Comparison of ENCODE assay signal across 26 cellular contexts in genomic region chr22:20809538-20810185, GRCh38. TPM values are rescaled to one million over a fixed set of nuclear protein-coding genes. Genes with fewer than 3 reads are reported as not detected.
"Had no signal": no experiment of that assay in that cellular context is flagged by ENCODE, and none has a peak within 500 bp of the region (broad histone marks: within the 10 kb centered on the region; RNA-seq: fewer than 3 reads in every experiment).

No MANE protein-coding gene starts in this region.

- H3K4me3 Mint-ChIP-seq: activated naive CD4-positive, alpha-beta T cell treated with anti-CD3 and anti-CD28 coated beads for 36 hours; mesothelial cell of epicardium; naive B cell; neural crest cell; WTC11 had no signal

- H3K9me3 Mint-ChIP-seq: activated naive CD4-positive, alpha-beta T cell treated with anti-CD3 and anti-CD28 coated beads for 36 hours; mesothelial cell of epicardium; naive B cell; neural crest cell; WTC11 had no signal

- H3K4me2 ChIP-seq: hepatocyte, smooth muscle cell had no signal

- H3K4me3 ChIP-seq: cardiac muscle cell, coronary artery, dorsolateral prefrontal cortex, gastroesophageal sphincter, hepatocyte, psoas muscle, smooth muscle cell, suprapubic skin, tibial nerve had no signal

- H3K4me1 ChIP-seq: gastroesophageal sphincter, parathyroid adenoma, psoas muscle, suprapubic skin, tibial nerve had no signal

- H3K27me3 Mint-ChIP-seq: naive B cell had no signal

- DNase-seq: activated CD8-positive, alpha-beta memory T cell treated with anti-CD3 and anti-CD28 coated beads for 24 hours; activated effector memory CD4-positive, alpha-beta T cell treated with Interleukin-2 at 50 U/mL for 16 hours; activated naive CD4-positive, alpha-beta T cell treated with anti-CD3 and anti-CD28 coated beads for 36 hours; anterior cingulate cortex; cerebellar nuclear complex; effector memory CD4-positive, alpha-beta T cell; islet precursor cell; left ventricle myocardium superior; naive B cell; nucleus accumbens; psoas muscle; T-helper 2 cell had no signal

- H3K27ac Mint-ChIP-seq: activated naive CD4-positive, alpha-beta T cell treated with anti-CD3 and anti-CD28 coated beads for 36 hours; mesothelial cell of epicardium; WTC11 had no signal

- H3K9ac ChIP-seq: parathyroid adenoma had no signal

- H3K27me3 ChIP-seq: cardiac muscle cell, dorsolateral prefrontal cortex, gastroesophageal sphincter, hepatocyte, suprapubic skin, tibial nerve had no signal

- H2AFZ ChIP-seq: hepatocyte, parathyroid adenoma had no signal

- H3K4me1 Mint-ChIP-seq: mesothelial cell of epicardium, neural crest cell, WTC11 had no signal

- H3K27ac ChIP-seq: cardiac muscle cell, coronary artery, gastroesophageal sphincter, hepatocyte, parathyroid adenoma, psoas muscle, suprapubic skin, tibial nerve had no signal

- ATAC-seq: gastroesophageal sphincter, left ventricle myocardium superior, psoas muscle, WTC11 had no signal

- H3K9me3 ChIP-seq: gastroesophageal sphincter, psoas muscle, suprapubic skin, tibial nerve had no signal

RNA-seq across cellular contexts. Expression of gene SERPIND1, which starts 35.7 kb away (rescaled TPM):
- total RNA-seq: activated naive CD4-positive, alpha-beta T cell treated with anti-CD3 and anti-CD28 coated beads for 36 hours; epithelial cell of proximal tubule; fibroblast of lung; left ventricle myocardium superior; mesothelial cell of epicardium; neural crest cell; psoas muscle; smooth muscle cell had no signal
